Comparison of ENCODE assay signal across 21 cellular contexts in the genomic region with DNA sequence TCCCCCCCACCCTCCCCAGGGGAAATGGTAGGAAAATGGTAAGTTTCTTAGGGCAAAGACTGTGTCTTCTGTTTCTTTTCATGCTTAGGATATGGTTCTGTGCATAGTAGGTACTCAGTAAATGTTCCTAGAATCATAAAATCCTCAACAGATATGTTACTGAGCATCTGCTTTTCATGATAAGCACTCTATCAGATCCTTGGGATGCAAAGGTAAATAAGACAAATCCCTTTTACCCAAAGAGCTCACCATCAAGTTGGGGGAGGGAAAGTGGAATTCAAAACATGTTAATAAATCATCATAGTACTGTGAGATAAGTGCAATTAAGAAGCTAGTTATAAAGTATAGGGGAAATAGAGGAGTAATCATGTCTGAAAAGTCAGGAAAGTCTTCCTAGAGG.
"Had no signal": no experiment of that assay in that cellular context is flagged by ENCODE, and none has a peak within 500 bp of the region (broad histone marks: within the 10 kb centered on the region; RNA-seq: fewer than 3 reads in every experiment).

No MANE protein-coding gene starts in this region.

- H3K36me3 Mint-ChIP-seq: IgD-negative memory B cell had no signal

- H3K4me3 Mint-ChIP-seq: IgD-negative memory B cell had no signal

- H3K9me3 Mint-ChIP-seq: IgD-negative memory B cell had no signal

- DNase-seq: KBM-7, MV-4-11, NCI-H1092 treated with DMSO at 0.1 percent for 48 hours, NCI-H1436, NCI-H187, NCI-H2029, NCI-H2081 treated with DMSO at 0.1 percent for 48 hours, NCI-H2171, NCI-H226, NCI-H446, NCI-H510A, NCI-H524 treated with DMSO at 0.1 percent for 48 hours, NCI-H69, NCI-H774, Right ventricle myocardium superior, RPMI8226, SIG-M5 had no signal

- H3K4me1 Mint-ChIP-seq: IgD-negative memory B cell had no signal

- H3K4me1 ChIP-seq: SJSA1 had no signal

- H3K27me3 ChIP-seq: SJSA1 had no signal

- H3K4me3 ChIP-seq: SJSA1, SK-N-MC had no signal

- H3K9me3 ChIP-seq: SJSA1 had no signal

- H3K27ac ChIP-seq: HL-60, SJSA1, SK-N-MC had no signal
